1 cellular context compared by ENCODE assay signal in genomic region chr16:75415169-75415908, GRCh38.
TF ChIP-seq lines count a peak whose summit lies in the region.

No MANE protein-coding gene starts in this region.

TF ChIP-seq in GM23338, 12 proteins besides CTCF, POLR2A, EP300 and RAD21:
- TF ChIP-seq, protein P1, sequence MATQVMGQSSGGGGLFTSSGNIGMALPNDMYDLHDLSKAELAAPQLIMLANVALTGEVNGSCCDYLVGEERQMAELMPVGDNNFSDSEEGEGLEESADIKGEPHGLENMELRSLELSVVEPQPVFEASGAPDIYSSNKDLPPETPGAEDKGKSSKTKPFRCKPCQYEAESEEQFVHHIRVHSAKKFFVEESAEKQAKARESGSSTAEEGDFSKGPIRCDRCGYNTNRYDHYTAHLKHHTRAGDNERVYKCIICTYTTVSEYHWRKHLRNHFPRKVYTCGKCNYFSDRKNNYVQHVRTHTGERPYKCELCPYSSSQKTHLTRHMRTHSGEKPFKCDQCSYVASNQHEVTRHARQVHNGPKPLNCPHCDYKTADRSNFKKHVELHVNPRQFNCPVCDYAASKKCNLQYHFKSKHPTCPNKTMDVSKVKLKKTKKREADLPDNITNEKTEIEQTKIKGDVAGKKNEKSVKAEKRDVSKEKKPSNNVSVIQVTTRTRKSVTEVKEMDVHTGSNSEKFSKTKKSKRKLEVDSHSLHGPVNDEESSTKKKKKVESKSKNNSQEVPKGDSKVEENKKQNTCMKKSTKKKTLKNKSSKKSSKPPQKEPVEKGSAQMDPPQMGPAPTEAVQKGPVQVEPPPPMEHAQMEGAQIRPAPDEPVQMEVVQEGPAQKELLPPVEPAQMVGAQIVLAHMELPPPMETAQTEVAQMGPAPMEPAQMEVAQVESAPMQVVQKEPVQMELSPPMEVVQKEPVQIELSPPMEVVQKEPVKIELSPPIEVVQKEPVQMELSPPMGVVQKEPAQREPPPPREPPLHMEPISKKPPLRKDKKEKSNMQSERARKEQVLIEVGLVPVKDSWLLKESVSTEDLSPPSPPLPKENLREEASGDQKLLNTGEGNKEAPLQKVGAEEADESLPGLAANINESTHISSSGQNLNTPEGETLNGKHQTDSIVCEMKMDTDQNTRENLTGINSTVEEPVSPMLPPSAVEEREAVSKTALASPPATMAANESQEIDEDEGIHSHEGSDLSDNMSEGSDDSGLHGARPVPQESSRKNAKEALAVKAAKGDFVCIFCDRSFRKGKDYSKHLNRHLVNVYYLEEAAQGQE (IDR thresholded peaks at IDR 0.05; ENCODE audit: unreplicated experiment): no peak
- TF ChIP-seq ZNF331 (CRISPR knock-in tag; IDR thresholded peaks at IDR 0.05; ENCODE audit: low read depth): no peak
- TF ChIP-seq EZH2 (IDR thresholded peaks at IDR 0.05; ENCODE audit: low read depth, unreplicated experiment): no peak
- TF ChIP-seq JUNB (IDR thresholded peaks at IDR 0.05; ENCODE audit: unreplicated experiment): no peak
- no peak for TF ChIP-seq EZH2phosphoT487 (IDR thresholded peaks at IDR 0.05; ENCODE audit: unreplicated experiment)
